Comparison of ENCODE assay signal across 23 cellular contexts in genomic region chr12:123450636-123451035, GRCh38.
"Had no signal": no experiment of that assay in that cellular context is flagged by ENCODE, and none has a peak within 500 bp of the region (broad histone marks: within the 10 kb centered on the region; RNA-seq: fewer than 3 reads in every experiment).

No MANE protein-coding gene starts in this region.

- H3K4me3 Mint-ChIP-seq: activated CD4-positive, alpha-beta T cell treated with anti-CD3 and anti-CD28 coated beads, Interleukin-2, amount 10 ng/mL, durations not matched to agents 7 days and 5 days; activated CD8-positive, alpha-beta T cell treated with anti-CD3 and anti-CD28 coated beads for 36 hours; activated T-cell treated with anti-CD3 and anti-CD28 coated beads, Interleukin-2, amount 50 U/mL, for 72 hours had no signal

- H3K36me3 ChIP-seq: breast epithelium, Peyer's patch, SJCRH30 had no signal

- H3K27me3 Mint-ChIP-seq: activated CD4-positive, alpha-beta T cell treated with anti-CD3 and anti-CD28 coated beads, Interleukin-2, amount 10 ng/mL, durations not matched to agents 7 days and 5 days; activated CD8-positive, alpha-beta T cell treated with anti-CD3 and anti-CD28 coated beads for 36 hours had no signal

- H3K9me3 Mint-ChIP-seq: activated CD4-positive, alpha-beta T cell treated with anti-CD3 and anti-CD28 coated beads, Interleukin-2, amount 10 ng/mL, durations not matched to agents 7 days and 5 days; activated T-cell treated with anti-CD3 and anti-CD28 coated beads, Interleukin-2, amount 50 U/mL, for 72 hours; activated T-helper 2 cell treated with anti-CD3 and anti-CD28 coated beads, Interferon-gamma antibody, Interleukin-2, Interleukin-4, amounts not matched to agents 10 μg/mL and 5 μg/mL and 100 μg/mL, durations not matched to agents 14 hours and 24 hours and 36 hours had no signal

- H3K27ac Mint-ChIP-seq: activated T-helper 2 cell treated with anti-CD3 and anti-CD28 coated beads, Interferon-gamma antibody, Interleukin-2, Interleukin-4, amounts not matched to agents 10 μg/mL and 5 μg/mL and 100 μg/mL, durations not matched to agents 14 hours and 24 hours and 36 hours had no signal

- H3K27ac ChIP-seq: breast epithelium, Peyer's patch, SJCRH30 had no signal

- H3K4me1 ChIP-seq: Peyer's patch, SJCRH30 had no signal

- H3K4me3 ChIP-seq: breast epithelium, Peyer's patch, SJCRH30 had no signal

- H3K9me3 ChIP-seq: breast epithelium, Peyer's patch, SJCRH30, SK-N-SH had no signal

- DNase-seq: activated CD4-positive, alpha-beta T cell treated with anti-CD3 and anti-CD28 coated beads, Interleukin-2, amount 10 ng/mL, durations not matched to agents 7 days and 5 days; activated CD4-positive, CD25-positive, alpha-beta regulatory T cell; activated CD8-positive, alpha-beta memory T cell treated with anti-CD3 and anti-CD28 coated beads, Interleukin-2, amount 50 U/mL, for 4 hours; activated CD8-positive, alpha-beta T cell treated with anti-CD3 and anti-CD28 coated beads for 36 hours; activated gamma-delta T cell treated with Interleukin-2 at 50 U/mL for 16 hours; activated naive CD4-positive, alpha-beta T cell treated with anti-CD3 and anti-CD28 coated beads, Interleukin-2, amount 50 U/mL, for 16 hours; activated T-cell treated with anti-CD3 and anti-CD28 coated beads, Interleukin-2, amount 50 U/mL, for 72 hours; aorta; central memory CD4-positive, alpha-beta T cell; Kasumi-1; KBM-7; NCI-H146; NCI-H187 treated with DMSO at 0.1 percent for 48 hours; NCI-H2081 treated with DMSO at 0.1 percent for 48 hours; NCI-H446; NCI-H524; Peyer's patch; Right ventricle myocardium superior; SJCRH30; SK-N-SH; SW 1271 had no signal

- ATAC-seq: activated CD8-positive, alpha-beta T cell treated with anti-CD3 and anti-CD28 coated beads for 36 hours; activated T-cell treated with anti-CD3 and anti-CD28 coated beads, Interleukin-2, amount 50 U/mL, for 72 hours had no signal

- H3K27me3 ChIP-seq: breast epithelium, Peyer's patch, SJCRH30 had no signal
